ENCODE assay signal across 9 cellular contexts in genomic region chr17:28385037-28385797, GRCh38. TPM values are rescaled to one million over a fixed set of nuclear protein-coding genes. Genes with fewer than 3 reads are reported as not detected.
A peak's percentile ranks its signal among the peaks of the same experiment; 100 is the strongest.
DNase-seq lines count a peak whose midpoint lies in the region; ATAC-seq and TF ChIP-seq lines count a peak whose summit lies in the region.
"Had no signal": no experiment of that assay in that cellular context is flagged by ENCODE, and none has a peak within 500 bp of the region (broad histone marks: within the 10 kb centered on the region; RNA-seq: fewer than 3 reads in every experiment).

No MANE protein-coding gene starts in this region.

- H3K27ac Mint-ChIP-seq in activated naive CD8-positive, alpha-beta T cell treated with anti-CD3 and anti-CD28 coated beads, Interleukin-2, amount 50 U/mL, for 24 hours, result no peak overlapping the region

- H3K9me3 Mint-ChIP-seq in activated naive CD8-positive, alpha-beta T cell treated with anti-CD3 and anti-CD28 coated beads, Interleukin-2, amount 50 U/mL, for 24 hours, result no peaks in the 10 kb centered on the region

- peak overlapping the region; percentile 76 for H3K4me2 ChIP-seq in mesendoderm (ENCODE audit: low read length)

- peak overlapping the region; percentile 34 for H3K56ac ChIP-seq in mesendoderm (ENCODE audit: low read length)

- ATAC-seq in HG02763 (IDR thresholded peaks at IDR 0.05; ENCODE audit: unreplicated experiment) (peak; percentile 19), HG03342 (IDR thresholded peaks at IDR 0.05; ENCODE audit: unreplicated experiment) (no peak), HG02571 (IDR thresholded peaks at IDR 0.05; ENCODE audit: unreplicated experiment) (no peak)
- peak; percentile 42 for ATAC-seq in activated naive CD8-positive, alpha-beta T cell treated with anti-CD3 and anti-CD28 coated beads, Interleukin-2, amount 50 U/mL, for 24 hours

- DNase-seq in activated naive CD8-positive, alpha-beta T cell treated with anti-CD3 and anti-CD28 coated beads, Interleukin-2, amount 50 U/mL, for 24 hours, result peak; percentile 31
- DNase-seq in mesendoderm, result no peak
- DNase-seq in GDM1 (lab: John Stamatoyannopoulos, UW), result no peak
- no peak for DNase-seq in NOMO-1 treated with dmso at 0.1 percent for 144 hours (lab: John Stamatoyannopoulos, UW; ENCODE audit: unreplicated experiment)
- DNase-seq: SIG-M5 had no signal

- H2AK5ac ChIP-seq in mesendoderm (ENCODE audit: low read length), result no peak overlapping the region

- H3K23ac ChIP-seq in mesendoderm (ENCODE audit: low read length), result no peak overlapping the region

- no peaks in the 10 kb centered on the region for H3K36me3 ChIP-seq in mesendoderm (ENCODE audit: control insufficient read depth, insufficient read depth, low read length)

- H3K4ac ChIP-seq in mesendoderm (ENCODE audit: low read depth, low read length), result no peak overlapping the region

- peak overlapping the region; percentile 84 for H3K27ac ChIP-seq in C4-2B
- H3K27ac ChIP-seq in mesendoderm (ENCODE audit: low read depth, low read length), result no peak overlapping the region

- TF ChIP-seq CTCF in C4-2B (conservative IDR thresholded peaks at IDR 0.05), result no peak

- peaks cover 23% of the 10 kb centered on the region for H3K36me3 Mint-ChIP-seq in activated naive CD8-positive, alpha-beta T cell treated with anti-CD3 and anti-CD28 coated beads, Interleukin-2, amount 50 U/mL, for 24 hours (ENCODE audit: low read depth)

- H3K4me3 Mint-ChIP-seq in activated naive CD8-positive, alpha-beta T cell treated with anti-CD3 and anti-CD28 coated beads, Interleukin-2, amount 50 U/mL, for 24 hours, result peak overlapping the region; percentile 85

- H3K79me2 ChIP-seq in mesendoderm (ENCODE audit: control insufficient read depth, insufficient read depth, low read length), result no peaks in the 10 kb centered on the region

- peaks cover 25% of the 10 kb centered on the region for H3K4me1 Mint-ChIP-seq in activated naive CD8-positive, alpha-beta T cell treated with anti-CD3 and anti-CD28 coated beads, Interleukin-2, amount 50 U/mL, for 24 hours

- H4K8ac ChIP-seq in mesendoderm (ENCODE audit: low read depth, low read length), result no peak overlapping the region

- no CpG with 5 or more reads among the region's 37 CpGs for WGBS in mesendoderm (ENCODE audit: extremely low coverage, insufficient coverage, low lambda C conversion rate)

- H2BK5ac ChIP-seq in mesendoderm (ENCODE audit: low read length), result no peak overlapping the region

- H3K4me3 ChIP-seq in mesendoderm (ENCODE audit: low read length), result no peak overlapping the region

- H2BK120ac ChIP-seq in mesendoderm (ENCODE audit: low read depth, low read length), result no peak overlapping the region

- H3K79me1 ChIP-seq in mesendoderm (ENCODE audit: low read length), result no peaks in the 10 kb centered on the region

- H4K5ac ChIP-seq in mesendoderm (ENCODE audit: low read length), result no peak overlapping the region

- no peak overlapping the region for H3K18ac ChIP-seq in mesendoderm (ENCODE audit: low read length)

- no peaks in the 10 kb centered on the region for H3K4me1 ChIP-seq in mesendoderm (ENCODE audit: control insufficient read depth, low read depth, low read length)

- peaks cover 2% of the 10 kb centered on the region for H3K27me3 Mint-ChIP-seq in activated naive CD8-positive, alpha-beta T cell treated with anti-CD3 and anti-CD28 coated beads, Interleukin-2, amount 50 U/mL, for 24 hours

- H3K9ac ChIP-seq in mesendoderm (ENCODE audit: low read length), result no peak overlapping the region

- H3K27me3 ChIP-seq in mesendoderm (ENCODE audit: insufficient read depth, low read length, poor library complexity), result peaks cover 7% of the 10 kb centered on the region

- H2BK15ac ChIP-seq in mesendoderm (replicated peaks; ENCODE audit: low read depth), result no peak overlapping the region

RNA-seq across cellular contexts. Expression of gene SARM1, which starts 13.7 kb away (rescaled TPM):
- 2.2 TPM for polyA plus RNA-seq in mesendoderm (2013, experiment 1 of 2)
- polyA plus RNA-seq in mesendoderm (2013, experiment 2 of 2), result 2.6 TPM

RNA-seq across cellular contexts. Expression of gene VTN, which starts 15.1 kb away (rescaled TPM):
- not detected for polyA plus RNA-seq in mesendoderm (2013, experiment 1 of 2)
- 0.04 TPM for polyA plus RNA-seq in mesendoderm (2013, experiment 2 of 2)

RNA-seq across cellular contexts. Expression of gene SEBOX, which starts 20.2 kb away (rescaled TPM):
- polyA plus RNA-seq in mesendoderm (2013, experiment 1 of 2), result not detected
- polyA plus RNA-seq in mesendoderm (2013, experiment 2 of 2), result not detected

RNA-seq across cellular contexts. Expression of gene SLC46A1, which starts 20.8 kb away (rescaled TPM):
- 7.0 TPM for polyA plus RNA-seq in mesendoderm (2013, experiment 1 of 2)
- 6.5 TPM for polyA plus RNA-seq in mesendoderm (2013, experiment 2 of 2)

RNA-seq across cellular contexts. Expression of gene POLDIP2, which starts 27.9 kb away (rescaled TPM):
- 70.0 TPM for polyA plus RNA-seq in mesendoderm (2013, experiment 1 of 2)
- 71.5 TPM for polyA plus RNA-seq in mesendoderm (2013, experiment 2 of 2)

Comparison
In these comparisons a context has a peak if more than half of its experiments do, and no peak if none do; other contexts are left out.
1. ATAC-seq: peak in HG02763 (single experiment) and activated naive CD8-positive, alpha-beta T cell treated with anti-CD3 and anti-CD28 coated beads, Interleukin-2, amount 50 U/mL, for 24 hours (single experiment); none in HG03342 (single experiment) and HG02571 (single experiment).